Comparison of ENCODE assay signal across 1 cellular context in genomic region chr1:201795066-201795465, GRCh38.
TF ChIP-seq lines count a peak whose summit lies in the region.

No MANE protein-coding gene starts in this region.

TF ChIP-seq in K562, 482 proteins besides CTCF, POLR2A, EP300 and RAD21 (continued from another document):
- TF ChIP-seq, protein P1, sequence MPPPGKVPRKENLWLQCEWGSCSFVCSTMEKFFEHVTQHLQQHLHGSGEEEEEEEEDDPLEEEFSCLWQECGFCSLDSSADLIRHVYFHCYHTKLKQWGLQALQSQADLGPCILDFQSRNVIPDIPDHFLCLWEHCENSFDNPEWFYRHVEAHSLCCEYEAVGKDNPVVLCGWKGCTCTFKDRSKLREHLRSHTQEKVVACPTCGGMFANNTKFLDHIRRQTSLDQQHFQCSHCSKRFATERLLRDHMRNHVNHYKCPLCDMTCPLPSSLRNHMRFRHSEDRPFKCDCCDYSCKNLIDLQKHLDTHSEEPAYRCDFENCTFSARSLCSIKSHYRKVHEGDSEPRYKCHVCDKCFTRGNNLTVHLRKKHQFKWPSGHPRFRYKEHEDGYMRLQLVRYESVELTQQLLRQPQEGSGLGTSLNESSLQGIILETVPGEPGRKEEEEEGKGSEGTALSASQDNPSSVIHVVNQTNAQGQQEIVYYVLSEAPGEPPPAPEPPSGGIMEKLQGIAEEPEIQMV (tag; conservative IDR thresholded peaks at IDR 0.05; ENCODE audit: low read depth) = no peak
- TF ChIP-seq PURB (CRISPR knock-in tag; IDR thresholded peaks at IDR 0.05; ENCODE audit: low read depth) (no peak), SMC3 (conservative IDR thresholded peaks at IDR 0.05; ENCODE audit: insufficient read depth, low read depth, low read length) (0 out of 2 replicates have a peak, but pooled peaks have one; percentile 10)
